ENCODE assay signal across 15 cellular contexts in the genomic region with DNA sequence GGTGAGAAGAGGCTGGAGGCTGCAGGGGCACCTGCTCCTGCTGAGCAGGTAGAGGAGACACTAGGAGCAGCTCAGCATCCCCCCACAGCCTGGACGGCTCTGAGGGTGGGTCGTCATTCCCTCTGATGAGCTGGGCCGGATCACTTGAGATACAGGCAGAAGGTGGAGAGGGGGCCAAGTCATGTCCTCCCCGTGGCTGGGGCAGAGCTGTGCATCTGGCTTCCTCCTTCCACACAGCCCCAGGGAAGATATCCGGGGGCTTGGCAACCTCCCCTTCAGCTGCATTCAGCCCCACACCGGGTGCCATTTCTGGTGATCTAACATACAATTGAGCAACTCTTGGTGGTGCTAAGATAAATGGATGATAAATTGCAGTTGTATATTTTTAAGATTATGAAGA.
DNase-seq lines count a peak whose midpoint lies in the region; ATAC-seq lines count a peak whose summit lies in the region.
"Had no signal": no experiment of that assay in that cellular context is flagged by ENCODE, and none has a peak within 500 bp of the region (broad histone marks: within the 10 kb centered on the region; RNA-seq: fewer than 3 reads in every experiment).

No MANE protein-coding gene starts in this region.

- H3K4me3 Mint-ChIP-seq in activated T-cell treated with anti-CD3 and anti-CD28 coated beads, Interleukin-2, amount 50 U/mL, for 24 hours: no peak overlapping the region
- H3K4me3 Mint-ChIP-seq in activated CD8-positive, alpha-beta T cell treated with anti-CD3 and anti-CD28 coated beads, Interleukin-2, amount 10 ng/mL, durations not matched to agents 7 days and 5 days: no peak overlapping the region

- H3K4me1 Mint-ChIP-seq in activated T-cell treated with anti-CD3 and anti-CD28 coated beads, Interleukin-2, amount 50 U/mL, for 24 hours (ENCODE audit: low read depth): peaks cover 57% of the 10 kb centered on the region
- H3K4me1 Mint-ChIP-seq in activated CD8-positive, alpha-beta T cell treated with anti-CD3 and anti-CD28 coated beads, Interleukin-2, amount 10 ng/mL, durations not matched to agents 7 days and 5 days (ENCODE audit: low read depth): peaks cover 63% of the 10 kb centered on the region

- peaks cover 8% of the 10 kb centered on the region for H3K36me3 Mint-ChIP-seq in activated T-cell treated with anti-CD3 and anti-CD28 coated beads, Interleukin-2, amount 50 U/mL, for 24 hours (ENCODE audit: low read depth)
- peaks cover 22% of the 10 kb centered on the region for H3K36me3 Mint-ChIP-seq in activated CD8-positive, alpha-beta T cell treated with anti-CD3 and anti-CD28 coated beads, Interleukin-2, amount 10 ng/mL, durations not matched to agents 7 days and 5 days (ENCODE audit: low read depth)

- POLR2A ChIA-PET in activated CD8-positive, alpha-beta T cell treated with anti-CD3 and anti-CD28 coated beads, Interleukin-2, amount 10 ng/mL, durations not matched to agents 7 days and 5 days (lab: Charles Lee): interaction anchor here (0.8 to 1.5 kb wide), 2 partner anchors 9 to 17 kb away, joined by 3 read pairs; no protein-coding TSS in a partner anchor

- H3K27ac Mint-ChIP-seq in activated T-cell treated with anti-CD3 and anti-CD28 coated beads, Interleukin-2, amount 50 U/mL, for 24 hours: peak overlapping the region; percentile 83
- peak overlapping the region; percentile 82 for H3K27ac Mint-ChIP-seq in activated CD8-positive, alpha-beta T cell treated with anti-CD3 and anti-CD28 coated beads, Interleukin-2, amount 10 ng/mL, durations not matched to agents 7 days and 5 days

- ATAC-seq in GM18517 (IDR thresholded peaks at IDR 0.05; ENCODE audit: unreplicated experiment) (peak; percentile 20), HG02763 (IDR thresholded peaks at IDR 0.05; ENCODE audit: unreplicated experiment) (no peak), GM21515 (IDR thresholded peaks at IDR 0.05; ENCODE audit: unreplicated experiment) (no peak)
- ATAC-seq in activated CD8-positive, alpha-beta T cell treated with anti-CD3 and anti-CD28 coated beads, Interleukin-2, amount 10 ng/mL, durations not matched to agents 7 days and 5 days: peak; percentile 52
- peak; percentile 26 for ATAC-seq in stimulated activated naive CD8-positive, alpha-beta T cell treated with anti-CD3 and anti-CD28 coated beads, Interleukin-15, Interleukin-2, amounts not matched to agents 100 U/mL and 50 U/mL, for 24 hours

- no peaks in the 10 kb centered on the region for H3K27me3 Mint-ChIP-seq in activated T-cell treated with anti-CD3 and anti-CD28 coated beads, Interleukin-2, amount 50 U/mL, for 24 hours
- no peaks in the 10 kb centered on the region for H3K27me3 Mint-ChIP-seq in activated CD8-positive, alpha-beta T cell treated with anti-CD3 and anti-CD28 coated beads, Interleukin-2, amount 10 ng/mL, durations not matched to agents 7 days and 5 days (ENCODE audit: low read depth)

- peak; percentile 34 for DNase-seq in activated T-cell treated with anti-CD3 and anti-CD28 coated beads, Interleukin-2, amount 50 U/mL, for 24 hours
- DNase-seq in activated T-cell treated with anti-CD3 and anti-CD28 coated beads for 4 hours (no peak), DMS53 treated with DMSO at 0.1 percent for 48 hours (lab: John Stamatoyannopoulos, UW; ENCODE audit: unreplicated experiment) (no peak)
- peak; percentile 45 for DNase-seq in activated CD8-positive, alpha-beta T cell treated with anti-CD3 and anti-CD28 coated beads, Interleukin-2, amount 10 ng/mL, durations not matched to agents 7 days and 5 days
- DNase-seq in stimulated activated naive CD8-positive, alpha-beta T cell treated with anti-CD3 and anti-CD28 coated beads, Interleukin-15, Interleukin-2, amounts not matched to agents 100 U/mL and 50 U/mL, for 24 hours: no peak
- DNase-seq: COR-L47, GM23248, heart right ventricle, KG1, NCI-H2081, NCI-H510A treated with DMSO at 0.1 percent for 48 hours, WERI-Rb-1 had no signal

- CTCF ChIA-PET in activated CD8-positive, alpha-beta T cell treated with anti-CD3 and anti-CD28 coated beads, Interleukin-2, amount 10 ng/mL, durations not matched to agents 7 days and 5 days (lab: Charles Lee): interaction anchor here (1.0 to 1.1 kb wide), 3 partner anchors 9 to 239 kb away, joined by 3 to 5 read pairs (median 4); no protein-coding TSS in a partner anchor

- H3K9me3 Mint-ChIP-seq in activated T-cell treated with anti-CD3 and anti-CD28 coated beads, Interleukin-2, amount 50 U/mL, for 24 hours: no peaks in the 10 kb centered on the region
- peaks cover 7% of the 10 kb centered on the region for H3K9me3 Mint-ChIP-seq in activated CD8-positive, alpha-beta T cell treated with anti-CD3 and anti-CD28 coated beads, Interleukin-2, amount 10 ng/mL, durations not matched to agents 7 days and 5 days (ENCODE audit: insufficient read depth)

Comparison
In these comparisons a context has a peak if more than half of its experiments do, and no peak if none do; other contexts are left out.
1. DNase-seq: peak in activated T-cell treated with anti-CD3 and anti-CD28 coated beads, Interleukin-2, amount 50 U/mL, for 24 hours (single experiment) and activated CD8-positive, alpha-beta T cell treated with anti-CD3 and anti-CD28 coated beads, Interleukin-2, amount 10 ng/mL, durations not matched to agents 7 days and 5 days (single experiment); none in activated T-cell treated with anti-CD3 and anti-CD28 coated beads for 4 hours (single experiment), stimulated activated naive CD8-positive, alpha-beta T cell treated with anti-CD3 and anti-CD28 coated beads, Interleukin-15, Interleukin-2, amounts not matched to agents 100 U/mL and 50 U/mL, for 24 hours (single experiment) and DMS53 treated with DMSO at 0.1 percent for 48 hours (single experiment).
2. ATAC-seq: peak in GM18517 (single experiment), activated CD8-positive, alpha-beta T cell treated with anti-CD3 and anti-CD28 coated beads, Interleukin-2, amount 10 ng/mL, durations not matched to agents 7 days and 5 days (single experiment) and stimulated activated naive CD8-positive, alpha-beta T cell treated with anti-CD3 and anti-CD28 coated beads, Interleukin-15, Interleukin-2, amounts not matched to agents 100 U/mL and 50 U/mL, for 24 hours (single experiment); none in HG02763 (single experiment) and GM21515 (single experiment).